11 cellular contexts compared by ENCODE assay signal in genomic region chr1:109299087-109299983, GRCh38. TPM values are rescaled to one million over a fixed set of nuclear protein-coding genes. Genes with fewer than 3 reads are reported as not detected.
A peak's percentile ranks its signal among the peaks of the same experiment; 100 is the strongest.
DNase-seq lines count a peak whose midpoint lies in the region; TF ChIP-seq lines count a peak whose summit lies in the region.
"Had no signal": no experiment of that assay in that cellular context is flagged by ENCODE, and none has a peak within 500 bp of the region (broad histone marks: within the 10 kb centered on the region; RNA-seq: fewer than 3 reads in every experiment).

No MANE protein-coding gene starts in this region.

- no peaks in the 10 kb centered on the region for H4K20me1 ChIP-seq in OCI-LY7 (ENCODE audit: insufficient read depth, low read length)

- in situ Hi-C loops in SK-MEL-5 (cut with HindIII; ENCODE audit: low pct_unique_long_range_greater_than_20kb, low sequenced_read_pairs) = no loop called here

- no peak for TF ChIP-seq CTCF in AG10803 (conservative IDR thresholded peaks at IDR 0.05; ENCODE audit: low read length)
- TF ChIP-seq CTCF in fibroblast of pulmonary artery (IDR thresholded peaks at IDR 0.05; ENCODE audit: low read length, missing control alignments) = no peak
- no peak for TF ChIP-seq CTCF in OCI-LY7 (conservative IDR thresholded peaks at IDR 0.05; ENCODE audit: low read length)
- no peak for TF ChIP-seq CTCF in ascending aorta (IDR thresholded peaks at IDR 0.05)

- BruUV-seq in OCI-LY7 (replicated peaks; lab: Mats Ljungman, UMichigan) = no TSS peak

- no peaks in the 10 kb centered on the region for H3K27me3 ChIP-seq in ascending aorta

- no peaks in the 10 kb centered on the region for H3K79me2 ChIP-seq in OCI-LY7 (ENCODE audit: insufficient read depth, low read depth, low read length)

- POLR2A ChIA-PET in OCI-LY7 (lab: Charles Lee) = no interaction called here

- no peaks in the 10 kb centered on the region for H3K36me3 ChIP-seq in OCI-LY7 (ENCODE audit: insufficient read depth, low read length)
- H3K36me3 ChIP-seq in ascending aorta = no peaks in the 10 kb centered on the region

- H3K9me3 ChIP-seq in OCI-LY7 (ENCODE audit: low read length) (no peaks in the 10 kb centered on the region), ascending aorta (no peaks in the 10 kb centered on the region)

- no peak overlapping the region; the same call in 1 of the 2 replicates for H2AFZ ChIP-seq in OCI-LY7 (ENCODE audit: low read length)

- H3K9me2 ChIP-seq in OCI-LY7 (ENCODE audit: insufficient read depth, low read length) = no peaks in the 10 kb centered on the region

- H3K27ac ChIP-seq in OCI-LY7 (ENCODE audit: low read depth, low read length, poor library complexity, severe bottlenecking) (no peak overlapping the region), ascending aorta (no peak overlapping the region)

- intact Hi-C loops in OCI-LY7 (cut with micrococcal nuclease; ENCODE audit: unreplicated experiment) = no loop called here
- intact Hi-C loops in ascending aorta (cut with DNase I) = no loop called here

- no peak overlapping the region for H3K4me2 ChIP-seq in OCI-LY7 (ENCODE audit: low read length)

- CTCF ChIA-PET in OCI-LY7 (lab: Charles Lee; ENCODE audit: unreplicated experiment) = interaction anchor here (0.5 kb wide), 1 partner anchor 910 kb away, joined by 3 read pairs; no protein-coding TSS in a partner anchor

- peak; percentile 91 for DNase-seq in AG10803 (ENCODE audit: low read depth)
- DNase-seq in SK-MEL-5 (ENCODE audit: low read depth, low spot score) = peak; percentile 90
- DNase-seq in fibroblast of pulmonary artery (ENCODE audit: low read depth) = peak; percentile 87
- peak; percentile 78 for DNase-seq in occipital lobe (lab: John Stamatoyannopoulos, UW)
- no peak for DNase-seq in DMS79 (lab: John Stamatoyannopoulos, UW)
- no peak for DNase-seq in UCSD-AML1 (lab: John Stamatoyannopoulos, UW; ENCODE audit: unreplicated experiment)
- DNase-seq in OCI-LY7 (ENCODE audit: low spot score) = no peak
- DNase-seq in ascending aorta (ENCODE audit: low spot score in 2 of 2) = no peak
- DNase-seq: activated T-cell treated with anti-CD3 and anti-CD28 coated beads, Interleukin-2, amount 50 U/mL, for 24 hours; stimulated activated naive CD8-positive, alpha-beta T cell treated with anti-CD3 and anti-CD28 coated beads, Interleukin-15, amount 100 ng/mL, for 72 hours had no signal

- H3K4me3 ChIP-seq in AG10803 (ENCODE audit: low read length) (no peak overlapping the region), fibroblast of pulmonary artery (replicated peaks; ENCODE audit: low read depth, low read length) (no peak overlapping the region), OCI-LY7 (ENCODE audit: low read depth, low read length, poor library complexity, severe bottlenecking) (no peak overlapping the region), ascending aorta (no peak overlapping the region)
- H3K4me3 ChIP-seq: lung had no signal

- H3K4me1 ChIP-seq in OCI-LY7 (ENCODE audit: insufficient read depth, low read length, poor library complexity, severe bottlenecking) (peaks cover 13% of the 10 kb centered on the region), ascending aorta (peaks cover 0 to 4% of the 10 kb centered on the region in 2 donors)

RNA-seq across cellular contexts. Expression of gene MYBPHL, which starts 7.5 kb away (rescaled TPM):
- 0.18 TPM in 1 of 2 replicates, not detected in the other for total RNA-seq in SK-MEL-5 (2014; rRNA removed; shearing (Covaris generic))
- not detected in 2 replicates for polyA plus RNA-seq in SK-MEL-5 (2015; cell fraction: cytosol; rRNA removed)
- polyA plus RNA-seq in SK-MEL-5 (2015; cell fraction: nucleus; rRNA removed) = not detected in 2 replicates
- not detected for total RNA-seq in occipital lobe
- 0.16 TPM in 1 of 2 replicates, not detected in the other for total RNA-seq in OCI-LY7 (2014; rRNA removed; shearing (Covaris generic))
- 0.35 TPM in 1 of 2 replicates, not detected in the other for total RNA-seq in OCI-LY7 (2022)
- not detected for total RNA-seq in ascending aorta

RNA-seq across cellular contexts. Expression of gene PSRC1, which starts 16.4 kb away (rescaled TPM):
- 17.1 and 17.3 TPM in 2 replicates for total RNA-seq in SK-MEL-5 (2014; rRNA removed; shearing (Covaris generic))
- polyA plus RNA-seq in SK-MEL-5 (2015; cell fraction: cytosol; rRNA removed) = 22.7 and 29.9 TPM in 2 replicates
- polyA plus RNA-seq in SK-MEL-5 (2015; cell fraction: nucleus; rRNA removed) = 131 and 164 TPM in 2 replicates
- total RNA-seq in occipital lobe (11.4 TPM), OCI-LY7 (2022) (40.7 and 43.7 TPM in 2 replicates), ascending aorta (1.3 TPM)
- total RNA-seq in OCI-LY7 (2014; rRNA removed; shearing (Covaris generic)) = 42.7 and 44.5 TPM in 2 replicates

RNA-seq across cellular contexts. Expression of gene CELSR2, which starts 50.0 kb away (rescaled TPM):
- total RNA-seq in SK-MEL-5 (2014; rRNA removed; shearing (Covaris generic)) = 3.5 TPM in 2 replicates
- 15.9 and 19.4 TPM in 2 replicates for polyA plus RNA-seq in SK-MEL-5 (2015; cell fraction: cytosol; rRNA removed)
- polyA plus RNA-seq in SK-MEL-5 (2015; cell fraction: nucleus; rRNA removed) = 17.9 and 21.0 TPM in 2 replicates
- total RNA-seq in occipital lobe = 41.8 TPM
- 5.0 and 6.9 TPM in 2 replicates for total RNA-seq in OCI-LY7 (2014; rRNA removed; shearing (Covaris generic))
- total RNA-seq in OCI-LY7 (2022) = 12.5 and 13.0 TPM in 2 replicates
- 3.6 TPM for total RNA-seq in ascending aorta

Comparison
In these comparisons a context has a peak if more than half of its experiments do, and no peak if none do; other contexts are left out.
1. DNase-seq: peak in AG10803 (single experiment), SK-MEL-5 (single experiment), fibroblast of pulmonary artery (single experiment) and occipital lobe (single experiment); none in DMS79 (single experiment), UCSD-AML1 (single experiment), OCI-LY7 (single experiment) and ascending aorta (0 of 2).